ENCODE assay signal across 1 cellular context in genomic region chr17:59620518-59621259, GRCh38.
TF ChIP-seq lines count a peak whose summit lies in the region.

No MANE protein-coding gene starts in this region.

TF ChIP-seq in HEK293, 187 proteins besides CTCF, POLR2A, EP300 and RAD21 (continued from another document and continues in another):
- TF ChIP-seq, protein P1, sequence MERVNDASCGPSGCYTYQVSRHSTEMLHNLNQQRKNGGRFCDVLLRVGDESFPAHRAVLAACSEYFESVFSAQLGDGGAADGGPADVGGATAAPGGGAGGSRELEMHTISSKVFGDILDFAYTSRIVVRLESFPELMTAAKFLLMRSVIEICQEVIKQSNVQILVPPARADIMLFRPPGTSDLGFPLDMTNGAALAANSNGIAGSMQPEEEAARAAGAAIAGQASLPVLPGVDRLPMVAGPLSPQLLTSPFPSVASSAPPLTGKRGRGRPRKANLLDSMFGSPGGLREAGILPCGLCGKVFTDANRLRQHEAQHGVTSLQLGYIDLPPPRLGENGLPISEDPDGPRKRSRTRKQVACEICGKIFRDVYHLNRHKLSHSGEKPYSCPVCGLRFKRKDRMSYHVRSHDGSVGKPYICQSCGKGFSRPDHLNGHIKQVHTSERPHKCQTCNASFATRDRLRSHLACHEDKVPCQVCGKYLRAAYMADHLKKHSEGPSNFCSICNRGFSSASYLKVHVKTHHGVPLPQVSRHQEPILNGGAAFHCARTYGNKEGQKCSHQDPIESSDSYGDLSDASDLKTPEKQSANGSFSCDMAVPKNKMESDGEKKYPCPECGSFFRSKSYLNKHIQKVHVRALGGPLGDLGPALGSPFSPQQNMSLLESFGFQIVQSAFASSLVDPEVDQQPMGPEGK (tag by site-specific recombination; IDR thresholded peaks at IDR 0.05): no peak; the same call in 1 of the 2 replicates
- no peak for TF ChIP-seq ZNF174 (tag by site-specific recombination; IDR thresholded peaks at IDR 0.05)
- TF ChIP-seq TRIM28 (IDR thresholded peaks at IDR 0.05; ENCODE audit: borderline replicate concordance, low read length): no peak
- TF ChIP-seq ZNF677 (tag by site-specific recombination; IDR thresholded peaks at IDR 0.05): no peak
- peak; percentile 53; the same call in 1 of the 2 replicates for TF ChIP-seq ZBTB48 (tag by site-specific recombination; IDR thresholded peaks at IDR 0.05)
- TF ChIP-seq, protein P2, sequence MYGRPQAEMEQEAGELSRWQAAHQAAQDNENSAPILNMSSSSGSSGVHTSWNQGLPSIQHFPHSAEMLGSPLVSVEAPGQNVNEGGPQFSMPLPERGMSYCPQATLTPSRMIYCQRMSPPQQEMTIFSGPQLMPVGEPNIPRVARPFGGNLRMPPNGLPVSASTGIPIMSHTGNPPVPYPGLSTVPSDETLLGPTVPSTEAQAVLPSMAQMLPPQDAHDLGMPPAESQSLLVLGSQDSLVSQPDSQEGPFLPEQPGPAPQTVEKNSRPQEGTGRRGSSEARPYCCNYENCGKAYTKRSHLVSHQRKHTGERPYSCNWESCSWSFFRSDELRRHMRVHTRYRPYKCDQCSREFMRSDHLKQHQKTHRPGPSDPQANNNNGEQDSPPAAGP (tag by site-specific recombination; IDR thresholded peaks at IDR 0.05): no peak
- no peak for TF ChIP-seq ZNF610 (tag by site-specific recombination; IDR thresholded peaks at IDR 0.05; ENCODE audit: borderline replicate concordance)
- no peak for TF ChIP-seq OSR2 (tag by site-specific recombination; IDR thresholded peaks at IDR 0.05)
- TF ChIP-seq ZBTB17 (tag by site-specific recombination; IDR thresholded peaks at IDR 0.05): 0 out of 2 replicates have a peak, but pooled peaks have one; percentile 12
- no peak for TF ChIP-seq ZNF274 (IDR thresholded peaks at IDR 0.05; ENCODE audit: low read length)
- TF ChIP-seq ZNF274 (tag by site-specific recombination; IDR thresholded peaks at IDR 0.05; ENCODE audit: borderline replicate concordance): no peak
- TF ChIP-seq ZNF18 (tag by site-specific recombination; IDR thresholded peaks at IDR 0.05): no peak
- no peak for TF ChIP-seq GLIS1 (tag by site-specific recombination; IDR thresholded peaks at IDR 0.05)
- no peak for TF ChIP-seq GLI4 (tag by site-specific recombination; IDR thresholded peaks at IDR 0.05)
- TF ChIP-seq ZNF513 (tag by site-specific recombination; IDR thresholded peaks at IDR 0.05): no peak
- TF ChIP-seq KLF10 (tag by site-specific recombination; IDR thresholded peaks at IDR 0.05): peak; percentile 44
- TF ChIP-seq ATF2 (tag by site-specific recombination; IDR thresholded peaks at IDR 0.05; ENCODE audit: low read depth): no peak
- TF ChIP-seq ZNF211 (tag by site-specific recombination; IDR thresholded peaks at IDR 0.05; ENCODE audit: low read depth): no peak
- TF ChIP-seq, protein P3, sequence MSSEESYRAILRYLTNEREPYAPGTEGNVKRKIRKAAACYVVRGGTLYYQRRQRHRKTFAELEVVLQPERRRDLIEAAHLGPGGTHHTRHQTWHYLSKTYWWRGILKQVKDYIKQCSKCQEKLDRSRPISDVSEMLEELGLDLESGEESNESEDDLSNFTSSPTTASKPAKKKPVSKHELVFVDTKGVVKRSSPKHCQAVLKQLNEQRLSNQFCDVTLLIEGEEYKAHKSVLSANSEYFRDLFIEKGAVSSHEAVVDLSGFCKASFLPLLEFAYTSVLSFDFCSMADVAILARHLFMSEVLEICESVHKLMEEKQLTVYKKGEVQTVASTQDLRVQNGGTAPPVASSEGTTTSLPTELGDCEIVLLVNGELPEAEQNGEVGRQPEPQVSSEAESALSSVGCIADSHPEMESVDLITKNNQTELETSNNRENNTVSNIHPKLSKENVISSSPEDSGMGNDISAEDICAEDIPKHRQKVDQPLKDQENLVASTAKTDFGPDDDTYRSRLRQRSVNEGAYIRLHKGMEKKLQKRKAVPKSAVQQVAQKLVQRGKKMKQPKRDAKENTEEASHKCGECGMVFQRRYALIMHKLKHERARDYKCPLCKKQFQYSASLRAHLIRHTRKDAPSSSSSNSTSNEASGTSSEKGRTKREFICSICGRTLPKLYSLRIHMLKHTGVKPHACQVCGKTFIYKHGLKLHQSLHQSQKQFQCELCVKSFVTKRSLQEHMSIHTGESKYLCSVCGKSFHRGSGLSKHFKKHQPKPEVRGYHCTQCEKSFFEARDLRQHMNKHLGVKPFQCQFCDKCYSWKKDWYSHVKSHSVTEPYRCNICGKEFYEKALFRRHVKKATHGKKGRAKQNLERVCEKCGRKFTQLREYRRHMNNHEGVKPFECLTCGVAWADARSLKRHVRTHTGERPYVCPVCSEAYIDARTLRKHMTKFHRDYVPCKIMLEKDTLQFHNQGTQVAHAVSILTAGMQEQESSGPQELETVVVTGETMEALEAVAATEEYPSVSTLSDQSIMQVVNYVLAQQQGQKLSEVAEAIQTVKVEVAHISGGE (tag by site-specific recombination; conservative IDR thresholded peaks at IDR 0.05; ENCODE audit: low read depth): no peak
- TF ChIP-seq, protein P4, sequence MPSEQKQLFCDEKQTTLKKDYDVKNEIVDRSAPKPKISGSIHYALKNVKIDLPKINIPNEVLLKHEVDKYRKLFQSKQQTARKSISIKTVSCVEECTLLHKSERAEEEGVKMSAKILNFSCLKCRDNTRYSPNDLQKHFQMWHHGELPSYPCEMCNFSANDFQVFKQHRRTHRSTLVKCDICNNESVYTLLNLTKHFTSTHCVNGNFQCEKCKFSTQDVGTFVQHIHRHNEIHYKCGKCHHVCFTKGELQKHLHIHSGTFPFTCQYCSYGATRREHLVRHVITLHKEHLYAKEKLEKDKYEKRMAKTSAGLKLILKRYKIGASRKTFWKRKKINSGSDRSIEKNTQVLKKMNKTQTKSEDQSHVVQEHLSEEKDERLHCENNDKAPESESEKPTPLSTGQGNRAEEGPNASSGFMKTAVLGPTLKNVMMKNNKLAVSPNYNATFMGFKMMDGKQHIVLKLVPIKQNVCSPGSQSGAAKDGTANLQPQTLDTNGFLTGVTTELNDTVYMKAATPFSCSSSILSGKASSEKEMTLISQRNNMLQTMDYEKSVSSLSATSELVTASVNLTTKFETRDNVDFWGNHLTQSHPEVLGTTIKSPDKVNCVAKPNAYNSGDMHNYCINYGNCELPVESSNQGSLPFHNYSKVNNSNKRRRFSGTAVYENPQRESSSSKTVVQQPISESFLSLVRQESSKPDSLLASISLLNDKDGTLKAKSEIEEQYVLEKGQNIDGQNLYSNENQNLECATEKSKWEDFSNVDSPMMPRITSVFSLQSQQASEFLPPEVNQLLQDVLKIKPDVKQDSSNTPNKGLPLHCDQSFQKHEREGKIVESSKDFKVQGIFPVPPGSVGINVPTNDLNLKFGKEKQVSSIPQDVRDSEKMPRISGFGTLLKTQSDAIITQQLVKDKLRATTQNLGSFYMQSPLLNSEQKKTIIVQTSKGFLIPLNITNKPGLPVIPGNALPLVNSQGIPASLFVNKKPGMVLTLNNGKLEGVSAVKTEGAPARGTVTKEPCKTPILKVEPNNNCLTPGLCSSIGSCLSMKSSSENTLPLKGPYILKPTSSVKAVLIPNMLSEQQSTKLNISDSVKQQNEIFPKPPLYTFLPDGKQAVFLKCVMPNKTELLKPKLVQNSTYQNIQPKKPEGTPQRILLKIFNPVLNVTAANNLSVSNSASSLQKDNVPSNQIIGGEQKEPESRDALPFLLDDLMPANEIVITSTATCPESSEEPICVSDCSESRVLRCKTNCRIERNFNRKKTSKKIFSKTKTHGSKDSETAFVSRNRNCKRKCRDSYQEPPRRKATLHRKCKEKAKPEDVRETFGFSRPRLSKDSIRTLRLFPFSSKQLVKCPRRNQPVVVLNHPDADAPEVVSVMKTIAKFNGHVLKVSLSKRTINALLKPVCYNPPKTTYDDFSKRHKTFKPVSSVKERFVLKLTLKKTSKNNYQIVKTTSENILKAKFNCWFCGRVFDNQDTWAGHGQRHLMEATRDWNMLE (tag by site-specific recombination; conservative IDR thresholded peaks at IDR 0.05; ENCODE audit: low read depth): no peak
- peak; percentile 68 for TF ChIP-seq ZNF600 (tag by site-specific recombination; IDR thresholded peaks at IDR 0.05)
- TF ChIP-seq EGR2 (tag by site-specific recombination; IDR thresholded peaks at IDR 0.05; ENCODE audit: low read depth): no peak
- TF ChIP-seq ZNF837 (tag by site-specific recombination; IDR thresholded peaks at IDR 0.05): no peak
- no peak for TF ChIP-seq ZBTB6 (tag by site-specific recombination; IDR thresholded peaks at IDR 0.05)
- TF ChIP-seq ZNF623 (tag by site-specific recombination; IDR thresholded peaks at IDR 0.05): no peak
- no peak for TF ChIP-seq ZNF521 (tag by site-specific recombination; IDR thresholded peaks at IDR 0.05)
- no peak for TF ChIP-seq ZBTB1 (tag by site-specific recombination; IDR thresholded peaks at IDR 0.05)
- TF ChIP-seq ZNF23 (tag by site-specific recombination; IDR thresholded peaks at IDR 0.05; ENCODE audit: borderline replicate concordance): no peak
- no peak; the same call in 1 of the 2 replicates for TF ChIP-seq ZNF214 (tag by site-specific recombination; IDR thresholded peaks at IDR 0.05; ENCODE audit: borderline replicate concordance)
- TF ChIP-seq ZNF596 (tag by site-specific recombination; IDR thresholded peaks at IDR 0.05): no peak
- peak; percentile 39 for TF ChIP-seq ZNF398 (tag by site-specific recombination; IDR thresholded peaks at IDR 0.05)
- no peak for TF ChIP-seq ZNF350 (tag by site-specific recombination; IDR thresholded peaks at IDR 0.05)
- peak; percentile 26; the same call in 1 of the 2 replicates for TF ChIP-seq PRDM1 (tag by site-specific recombination; IDR thresholded peaks at IDR 0.05)
- TF ChIP-seq ZNF561 (tag by site-specific recombination; IDR thresholded peaks at IDR 0.05; ENCODE audit: borderline replicate concordance): peak; percentile 85
- TF ChIP-seq HOXA7 (CRISPR knock-in tag; IDR thresholded peaks at IDR 0.05; ENCODE audit: borderline replicate concordance): no peak
- no peak for TF ChIP-seq ZSCAN5A (tag by site-specific recombination; IDR thresholded peaks at IDR 0.05)
- TF ChIP-seq ZNF510 (tag by site-specific recombination; IDR thresholded peaks at IDR 0.05; ENCODE audit: insufficient replicate concordance): no peak
- TF ChIP-seq REPIN1 (tag by site-specific recombination; IDR thresholded peaks at IDR 0.05; ENCODE audit: low read depth): no peak
- TF ChIP-seq OVOL3 (tag by site-specific recombination; IDR thresholded peaks at IDR 0.05): no peak
- no peak for TF ChIP-seq ZFP37 (tag by site-specific recombination; IDR thresholded peaks at IDR 0.05)
